In genomic region chr5:88890070-88890781, GRCh38 we compare ENCODE assay signal across 7 cellular contexts. TPM values are rescaled to one million over a fixed set of nuclear protein-coding genes. Genes with fewer than 3 reads are reported as not detected.
A peak's percentile ranks its signal among the peaks of the same experiment; 100 is the strongest.
DNase-seq lines count a peak whose midpoint lies in the region; ATAC-seq and TF ChIP-seq lines count a peak whose summit lies in the region.

No MANE protein-coding gene starts in this region.

- TF ChIP-seq CTCF in cardiac fibroblast (IDR thresholded peaks at IDR 0.05; ENCODE audit: low read depth, low read length) (no peak), thoracic aorta (IDR thresholded peaks at IDR 0.05) (no peak)

- peak overlapping the region; percentile 88 to 95 (median 89) for H3K27ac Mint-ChIP-seq in IgD-negative memory B cell

- peak overlapping the region; percentile 90 to 96 for H3K27ac ChIP-seq in thoracic aorta

- H3K4me3 Mint-ChIP-seq in IgD-negative memory B cell = peak overlapping the region; percentile 92 to 98 (median 96)

- H3K36me3 Mint-ChIP-seq in IgD-negative memory B cell = no peaks in the 10 kb centered on the region

- no peaks in the 10 kb centered on the region for H3K27me3 Mint-ChIP-seq in IgD-negative memory B cell

- H3K4me3 ChIP-seq in cardiac fibroblast (replicated peaks in 1 of 2; ENCODE audit: low read depth in 2 of 2, low read length in 2 of 2) (peak overlapping the region; percentile 64 to 70), thoracic aorta (peak overlapping the region; percentile 87)

- no peak for DNase-seq in cardiac fibroblast (ENCODE audit: low read depth in 2 of 2)
- peak; percentile 27 for DNase-seq in medulla oblongata (ENCODE audit: extremely low spot score)
- no peak for DNase-seq in thoracic aorta (ENCODE audit: low spot score)
- no peak for DNase-seq in NCI-H2029 (lab: John Stamatoyannopoulos, UW)

- H3K36me3 ChIP-seq in thoracic aorta = no peaks in the 10 kb centered on the region

- no peaks in the 10 kb centered on the region for H3K9me3 Mint-ChIP-seq in IgD-negative memory B cell

- no peaks in the 10 kb centered on the region for H3K27me3 ChIP-seq in thoracic aorta (replicated peaks; ENCODE audit: insufficient read depth)

- no peaks in the 10 kb centered on the region for H3K9me3 ChIP-seq in thoracic aorta

- no peak for ATAC-seq in thoracic aorta (ENCODE audit: insufficient number of reproducible peaks, low FRiP score, low read depth)
- ATAC-seq in GM18909 (IDR thresholded peaks at IDR 0.05; ENCODE audit: poor library complexity, unreplicated experiment) = no peak
- ATAC-seq in HG02884 (IDR thresholded peaks at IDR 0.05; ENCODE audit: unreplicated experiment) = no peak

- H3K4me1 Mint-ChIP-seq in IgD-negative memory B cell = peaks cover 34 to 36% (median 35%) of the 10 kb centered on the region in 3 donors

- H3K4me1 ChIP-seq in thoracic aorta (ENCODE audit: control insufficient read depth in 1 of 2, low read depth in 2 of 2) = peaks cover 17 to 50% of the 10 kb centered on the region in 2 donors

RNA-seq across cellular contexts. Expression of gene MEF2C, which starts 7.2 kb away (rescaled TPM):
- 238 TPM for polyA plus RNA-seq in IgD-negative memory B cell
- total RNA-seq in thoracic aorta = 100 to 1,000 TPM in 1 of 2 donors, 10 to 100 TPM in 1; 94.0 to 104 TPM
